22 cellular contexts compared by ENCODE assay signal in genomic region chr10:115483294-115483693, GRCh38.
A peak's percentile ranks its signal among the peaks of the same experiment; 100 is the strongest.
DNase-seq lines count a peak whose midpoint lies in the region; ATAC-seq, FAIRE-seq and TF ChIP-seq lines count a peak whose summit lies in the region.
"Had no signal": no experiment of that assay in that cellular context is flagged by ENCODE, and none has a peak within 500 bp of the region (broad histone marks: within the 10 kb centered on the region; RNA-seq: fewer than 3 reads in every experiment).

No MANE protein-coding gene starts in this region.

- ATAC-seq in heart right ventricle, result no peak
- ATAC-seq: GM23338 had no signal

- FAIRE-seq in G401.6 (lab: Jason Lieb, UNC), result peak; percentile 30
- FAIRE-seq in TTC549 (lab: Jason Lieb, UNC), result peak; percentile 3
- FAIRE-seq in frontal cortex (lab: Jason Lieb, UNC), result peak; percentile 43
- peak; percentile 57 for FAIRE-seq in small intestine (lab: Jason Lieb, UNC)
- FAIRE-seq: GM12892, GM18507, H54 had no signal

- CTCF ChIA-PET in activated naive CD4-positive, alpha-beta T cell treated with anti-CD3 and anti-CD28 coated beads for 36 hours (lab: Charles Lee), result no interaction called here

- no peak for TF ChIP-seq POLR2A in esophagus squamous epithelium (IDR thresholded peaks at IDR 0.05)

- no peak overlapping the region for H3K4me3 Mint-ChIP-seq in activated naive CD4-positive, alpha-beta T cell treated with anti-CD3 and anti-CD28 coated beads for 36 hours
- H3K4me3 Mint-ChIP-seq: CD4-positive, CD25-positive, alpha-beta regulatory T cell; CD8-positive, alpha-beta memory T cell; GM23338 had no signal

- intact Hi-C loops in esophagus squamous epithelium (cut with DNase I) (no loop called here), heart right ventricle (cut with DNase I) (no loop called here)
- intact Hi-C loops in activated naive CD4-positive, alpha-beta T cell treated with anti-CD3 and anti-CD28 coated beads for 36 hours (cut with micrococcal nuclease), result no loop called here

- H3K36me3 ChIP-seq in small intestine (ENCODE audit: control insufficient read depth in 2 of 2, insufficient read depth in 2 of 2, low read length in 2 of 2), result no peaks in the 10 kb centered on the region
- H3K36me3 ChIP-seq in esophagus squamous epithelium, result no peaks in the 10 kb centered on the region
- H3K36me3 ChIP-seq in heart right ventricle, result no peaks in the 10 kb centered on the region
- H3K36me3 ChIP-seq: BE2C had no signal

- H3K27ac Mint-ChIP-seq in activated naive CD4-positive, alpha-beta T cell treated with anti-CD3 and anti-CD28 coated beads for 36 hours, result no peak overlapping the region
- H3K27ac Mint-ChIP-seq: CD4-positive, CD25-positive, alpha-beta regulatory T cell; CD8-positive, alpha-beta memory T cell; GM23338 had no signal

- no peak overlapping the region for H3K4me3 ChIP-seq in small intestine (ENCODE audit: low read depth in 1 of 2, low read length in 2 of 2)
- no peak overlapping the region for H3K4me3 ChIP-seq in esophagus squamous epithelium
- no peak overlapping the region for H3K4me3 ChIP-seq in heart right ventricle
- H3K4me3 ChIP-seq: GM23338 had no signal

- H3K27me3 Mint-ChIP-seq in activated naive CD4-positive, alpha-beta T cell treated with anti-CD3 and anti-CD28 coated beads for 36 hours (ENCODE audit: low read depth), result no peaks in the 10 kb centered on the region
- H3K27me3 Mint-ChIP-seq: CD4-positive, CD25-positive, alpha-beta regulatory T cell; CD8-positive, alpha-beta memory T cell had no signal

- H3K27ac ChIP-seq in small intestine (ENCODE audit: low read depth in 1 of 2, low read length in 1 of 2) (no peak overlapping the region), esophagus squamous epithelium (no peak overlapping the region), heart right ventricle (no peak overlapping the region)

- DNase-seq in frontal cortex (ENCODE audit: low spot score in 2 of 2) (no peak), small intestine (no peak), esophagus squamous epithelium (lab: John Stamatoyannopoulos, UW) (no peak), heart right ventricle (no peak)
- DNase-seq in activated naive CD4-positive, alpha-beta T cell treated with anti-CD3 and anti-CD28 coated beads for 36 hours, result no peak
- DNase-seq: ACHN; BE2C; C1 segment of cervical spinal cord; CD4-positive, CD25-positive, alpha-beta regulatory T cell; CD8-positive, alpha-beta memory T cell; COR-L47; DMS 273 treated with DMSO at 0.1 percent for 48 hours; DMS53; DND-41; EL; HCEC 1CT had no signal

- H3K36me3 Mint-ChIP-seq in activated naive CD4-positive, alpha-beta T cell treated with anti-CD3 and anti-CD28 coated beads for 36 hours (ENCODE audit: low read depth), result no peaks in the 10 kb centered on the region
- H3K36me3 Mint-ChIP-seq: CD4-positive, CD25-positive, alpha-beta regulatory T cell; CD8-positive, alpha-beta memory T cell had no signal

- H3K9me3 ChIP-seq in small intestine (ENCODE audit: control insufficient read depth, low read depth), result no peaks in the 10 kb centered on the region
- no peaks in the 10 kb centered on the region for H3K9me3 ChIP-seq in esophagus squamous epithelium
- peaks cover 0 to 7% (median 0%) of the 10 kb centered on the region in 11 donors for H3K9me3 ChIP-seq in heart right ventricle
- H3K9me3 ChIP-seq: BE2C had no signal

- 77 to 82% (median 81%) methylated on average over 2 of the region's 2 CpGs for WGBS in small intestine, 3 donors
- 85 to 88% methylated on average over 2 of the region's 2 CpGs for WGBS in esophagus squamous epithelium, 2 donors
- 88 to 91% methylated on average over 2 of the region's 2 CpGs for WGBS in heart right ventricle, 2 donors

- H3K4me1 ChIP-seq in small intestine (ENCODE audit: control insufficient read depth in 2 of 2, insufficient read depth in 1 of 2, low read depth in 1 of 2, low read length in 1 of 2) (no peaks in the 10 kb centered on the region), esophagus squamous epithelium (no peaks in the 10 kb centered on the region), heart right ventricle (no peaks in the 10 kb centered on the region)
- H3K4me1 ChIP-seq: BE2C had no signal

- no peaks in the 10 kb centered on the region for H3K27me3 ChIP-seq in small intestine (ENCODE audit: control insufficient read depth in 2 of 2, insufficient read depth in 2 of 2, low read length in 2 of 2)
- H3K27me3 ChIP-seq in esophagus squamous epithelium, result no peaks in the 10 kb centered on the region
- H3K27me3 ChIP-seq in heart right ventricle, result no peaks in the 10 kb centered on the region
- H3K27me3 ChIP-seq: BE2C had no signal

- peaks cover 7% of the 10 kb centered on the region for H3K9me3 Mint-ChIP-seq in activated naive CD4-positive, alpha-beta T cell treated with anti-CD3 and anti-CD28 coated beads for 36 hours
- H3K9me3 Mint-ChIP-seq: GM23338 had no signal

- H3K4me1 Mint-ChIP-seq in activated naive CD4-positive, alpha-beta T cell treated with anti-CD3 and anti-CD28 coated beads for 36 hours (ENCODE audit: low read depth), result no peaks in the 10 kb centered on the region
- H3K4me1 Mint-ChIP-seq: CD4-positive, CD25-positive, alpha-beta regulatory T cell; CD8-positive, alpha-beta memory T cell; GM23338 had no signal

- no peak for TF ChIP-seq CTCF in esophagus squamous epithelium (IDR thresholded peaks at IDR 0.05)
- no peak for TF ChIP-seq CTCF in heart right ventricle (IDR thresholded peaks at IDR 0.05)
